In the genomic region with DNA sequence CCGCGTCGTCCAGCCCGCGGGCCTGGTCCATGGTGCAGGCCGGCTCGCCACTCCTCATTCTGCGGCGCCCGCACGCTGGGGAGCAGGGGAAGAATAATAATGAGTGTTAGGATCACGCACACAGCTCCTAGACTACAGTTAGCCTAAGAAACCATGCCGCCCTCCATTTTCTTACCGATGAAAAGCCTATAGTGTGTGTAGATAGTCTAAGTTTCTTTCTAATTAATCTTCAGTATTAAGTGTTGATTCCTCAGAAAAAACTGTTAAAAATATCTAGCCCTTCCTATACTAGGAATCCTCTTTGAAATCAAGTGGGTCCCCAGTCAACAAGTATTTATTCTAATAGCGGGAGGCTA, we compare ENCODE assay signal across 8 cellular contexts. TPM values are rescaled to one million over a fixed set of nuclear protein-coding genes. Genes with fewer than 3 reads are reported as not detected.
DNase-seq lines count a peak whose midpoint lies in the region; ATAC-seq and TF ChIP-seq lines count a peak whose summit lies in the region.

No MANE protein-coding gene starts in this region.

- no peaks in the 10 kb centered on the region for H3K27me3 ChIP-seq in CD4-positive, alpha-beta T cell (ENCODE audit: control insufficient read depth, insufficient read depth, low read length)
- H3K27me3 ChIP-seq in HUES48 (ENCODE audit: control insufficient read depth, insufficient read depth, low read length), result no peaks in the 10 kb centered on the region
- H3K27me3 ChIP-seq in dorsolateral prefrontal cortex, result no peaks in the 10 kb centered on the region

- H3K4me1 ChIP-seq in HUES48 (ENCODE audit: control insufficient read depth, insufficient read depth, low read length), result peaks cover 10% of the 10 kb centered on the region

- H3K27ac ChIP-seq in CD4-positive, alpha-beta T cell (ENCODE audit: low read depth, low read length), result no peak overlapping the region
- H3K27ac ChIP-seq in HUES48 (ENCODE audit: low read depth, low read length) (no peak overlapping the region), dorsolateral prefrontal cortex (peak overlapping the region; percentile 7 to 92 (median 84))

- H3K27ac Mint-ChIP-seq in CD4-positive, alpha-beta T cell, result no peak overlapping the region
- peak overlapping the region; percentile 46 for H3K27ac Mint-ChIP-seq in osteocyte (ENCODE audit: unreplicated experiment)

- H3K4me3 Mint-ChIP-seq in CD4-positive, alpha-beta T cell, result peak overlapping the region; percentile 73
- H3K4me3 Mint-ChIP-seq in osteocyte (ENCODE audit: unreplicated experiment), result peak overlapping the region; percentile 61

- H3K4me3 ChIP-seq in HUES48 (ENCODE audit: low read depth, low read length) (peak overlapping the region; percentile 71), dorsolateral prefrontal cortex (peak overlapping the region; percentile 14 to 73 (median 56))

- POLR2A ChIA-PET in CD4-positive, alpha-beta T cell (lab: Charles Lee), result interaction anchor here (1.5 to 2.3 kb wide), 2 partner anchors 9 to 47 kb away, joined by 9 to 12 read pairs; partner anchors contain the start of genes AGGF1 and ZBED3

- H3K4me1 Mint-ChIP-seq in CD4-positive, alpha-beta T cell (ENCODE audit: low read depth), result peaks cover 7% of the 10 kb centered on the region
- peaks cover 13% of the 10 kb centered on the region for H3K4me1 Mint-ChIP-seq in osteocyte (ENCODE audit: unreplicated experiment)

- H3K36me3 Mint-ChIP-seq in CD4-positive, alpha-beta T cell (ENCODE audit: low read depth), result no peaks in the 10 kb centered on the region
- peaks cover 21% of the 10 kb centered on the region for H3K36me3 Mint-ChIP-seq in osteocyte (ENCODE audit: unreplicated experiment)

- no peaks in the 10 kb centered on the region for H3K9me3 ChIP-seq in CD4-positive, alpha-beta T cell (ENCODE audit: control insufficient read depth, low read length)
- H3K9me3 ChIP-seq in HUES48 (ENCODE audit: control insufficient read depth, insufficient read depth, low read length), result no peaks in the 10 kb centered on the region

- CTCF ChIA-PET in CD4-positive, alpha-beta T cell (lab: Charles Lee), result interaction anchor here (0.8 to 2.2 kb wide), 4 partner anchors 9 to 67 kb away, joined by 3 to 19 read pairs (median 4); partner anchors contain the start of gene ZBED3

- intact Hi-C loops in CD4-positive, alpha-beta T cell (cut with DNase I, micrococcal nuclease), result loop anchor here (2.0 to 10.0 kb wide), 3 partner anchors 210 to 417 kb away; partner anchors contain the start of gene WDR41 (in 1 of the 2)
- intact Hi-C loops in dorsolateral prefrontal cortex (cut with DNase I), result loop anchor here (1.0 to 5.0 kb wide), 5 partner anchors 45 to 415 kb away; partner anchors contain the start of genes AGGF1 (in 2 of the 2) and WDR41 (in 1 of the 2)

- no peak overlapping the region for H3K9ac ChIP-seq in HUES48 (ENCODE audit: low read depth, low read length)

- TF ChIP-seq CTCF in CD4-positive, alpha-beta T cell (IDR thresholded peaks at IDR 0.05), result peak; percentile 27
- TF ChIP-seq CTCF in dorsolateral prefrontal cortex (IDR thresholded peaks at IDR 0.05 in 54 of 56, conservative IDR thresholded peaks at IDR 0.05 in 2 of 56; ENCODE audit: low read depth in 1 of 56, partially characterized antibody in 56 of 56), result peak in 19 of 56 donors; percentile 1 to 36 (median 9)
- TF ChIP-seq CTCF in osteocyte (IDR thresholded peaks at IDR 0.05), result no peak

- ATAC-seq in CD4-positive, alpha-beta T cell (ENCODE audit: poor library complexity), result peak; percentile 30
- no peak for ATAC-seq in HG03159 (IDR thresholded peaks at IDR 0.05; ENCODE audit: unreplicated experiment)

- H3K9me3 Mint-ChIP-seq in CD4-positive, alpha-beta T cell, result no peaks in the 10 kb centered on the region
- H3K9me3 Mint-ChIP-seq in osteocyte (ENCODE audit: unreplicated experiment), result no peaks in the 10 kb centered on the region

- H3K27me3 Mint-ChIP-seq in CD4-positive, alpha-beta T cell, result no peaks in the 10 kb centered on the region
- no peaks in the 10 kb centered on the region for H3K27me3 Mint-ChIP-seq in osteocyte (ENCODE audit: unreplicated experiment)

- no peaks in the 10 kb centered on the region for H3K36me3 ChIP-seq in HUES48 (ENCODE audit: control insufficient read depth, insufficient read depth, low read length)

- no peak for DNase-seq in CD4-positive, alpha-beta T cell
- DNase-seq in dorsolateral prefrontal cortex (no peak), osteocyte (ENCODE audit: extremely low spot score, unreplicated experiment) (no peak), AG08396 (ENCODE audit: low spot score) (no peak), nucleus accumbens (lab: John Stamatoyannopoulos, UW) (no peak)
- DNase-seq in activated CD4-positive, alpha-beta T cell treated with anti-CD3 and anti-CD28 coated beads, Interleukin-2, amount 50 U/mL, for 48 hours, result no peak

RNA-seq across cellular contexts. Expression of gene ZBED3, which starts 9.3 kb away (rescaled TPM):
- 1 to 10 TPM; 3.0 to 3.7 TPM for total RNA-seq in CD4-positive, alpha-beta T cell
- total RNA-seq in dorsolateral prefrontal cortex (10 to 100 TPM in 64 of 120 experiments, 1 to 10 TPM in 56; 3.1 to 27.3 (median 10.4) TPM), osteocyte (18.0 and 21.0 TPM in 2 replicates)

RNA-seq across cellular contexts. Expression of gene AGGF1, which starts 47.6 kb away (rescaled TPM):
- 10 to 100 TPM; 15.5 to 15.7 TPM for total RNA-seq in CD4-positive, alpha-beta T cell
- 10 to 100 TPM; 23.6 to 41.9 (median 31.2) TPM for total RNA-seq in dorsolateral prefrontal cortex
- total RNA-seq in osteocyte, result 22.7 and 23.7 TPM in 2 replicates

Comparison
In these comparisons a context has a peak if more than half of its experiments do, and no peak if none do; other contexts are left out.
1. H3K27ac ChIP-seq: peak in dorsolateral prefrontal cortex (59 of 59); none in CD4-positive, alpha-beta T cell (single experiment) and HUES48 (single experiment).